6 cellular contexts compared by ENCODE assay signal in genomic region chr11:67990546-67991346, GRCh38. TPM values are rescaled to one million over a fixed set of nuclear protein-coding genes. Genes with fewer than 3 reads are reported as not detected.
DNase-seq lines count a peak whose midpoint lies in the region; ATAC-seq and TF ChIP-seq lines count a peak whose summit lies in the region.
"Not testable (repeated sequence)": the region's sequence is repeated elsewhere in the genome, so short reads cannot be mapped to it uniquely, and the experiment has no call there.

No MANE protein-coding gene starts in this region.

- TF ChIP-seq POLR2A in stomach (IDR thresholded peaks at IDR 0.05): not testable (repeated sequence)

- intact Hi-C loops in activated B cell treated with CpG ODN at 0.5 μM for 24 hours (cut with micrococcal nuclease): loop anchor here (5.0 kb wide), 1 partner anchor 143 kb away; no protein-coding TSS in a partner anchor
- intact Hi-C loops in dorsolateral prefrontal cortex (cut with DNase I); stomach (cut with DNase I; ENCODE audit: low total_unique reads): not testable (repeated sequence)

- not testable (repeated sequence) for H3K9me3 Mint-ChIP-seq in activated B cell treated with CpG ODN at 0.5 μM for 24 hours, nephron progenitor cell

- H3K27me3 Mint-ChIP-seq in activated B cell treated with CpG ODN at 0.5 μM for 24 hours: not testable (repeated sequence)
- peaks cover 70% of the 10 kb centered on the region for H3K27me3 Mint-ChIP-seq in nephron progenitor cell (ENCODE audit: low read depth, poor library complexity)

- not testable (repeated sequence) for H3K27ac ChIP-seq in dorsolateral prefrontal cortex; iPS-18a (ENCODE audit: low read length); stomach

- not testable (repeated sequence) for H3K36me3 ChIP-seq in iPS-18a (ENCODE audit: control insufficient read depth, low read depth, low read length); stomach

- ATAC-seq in activated B cell treated with CpG ODN at 0.5 μM for 24 hours (ENCODE audit: low read depth): peak; percentile 77

- WGBS in stomach, 5 donors: 14 to 45% (median 18%) methylated on average over 8 to 50 of the region's 58 CpGs

- TF ChIP-seq CTCF in GM13976 (IDR thresholded peaks at IDR 0.05; ENCODE audit: borderline replicate concordance, control extremely low read depth, extremely low read depth, insufficient read depth, missing control alignments); activated B cell treated with CpG ODN at 0.5 μM for 24 hours (IDR thresholded peaks at IDR 0.05); dorsolateral prefrontal cortex (IDR thresholded peaks at IDR 0.05 in 54 of 56, conservative IDR thresholded peaks at IDR 0.05 in 2 of 56; ENCODE audit: low read depth in 1 of 56, partially characterized antibody in 56 of 56); nephron progenitor cell (IDR thresholded peaks at IDR 0.05); stomach (IDR thresholded peaks at IDR 0.05): not testable (repeated sequence)

- H3K27me3 ChIP-seq in dorsolateral prefrontal cortex (peaks cover 0 to 12% (median 0%) of the 10 kb centered on the region in 45 donors), stomach (peaks cover 0 to 25% (median 7%) of the 10 kb centered on the region in 3 donors)
- H3K27me3 ChIP-seq in iPS-18a (ENCODE audit: control insufficient read depth, insufficient read depth, low read length): not testable (repeated sequence)

- DNase-seq in GM13976 (ENCODE audit: low spot score) (peak; percentile 50), activated B cell treated with CpG ODN at 0.5 μM for 24 hours (peak; percentile 21), nephron progenitor cell (peak; percentile 42)
- DNase-seq in dorsolateral prefrontal cortex, stomach: not testable (repeated sequence)

- not testable (repeated sequence) for H3K4me1 ChIP-seq in iPS-18a (ENCODE audit: control insufficient read depth, low read depth, low read length)
- peaks cover 6 to 15% (median 14%) of the 10 kb centered on the region in 4 donors for H3K4me1 ChIP-seq in stomach

- TF ChIP-seq EP300 in stomach (IDR thresholded peaks at IDR 0.05): not testable (repeated sequence)

- peak overlapping the region; percentile 48 for H3K9ac ChIP-seq in iPS-18a (ENCODE audit: low read length)

- CTCF ChIA-PET in activated B cell treated with CpG ODN at 0.5 μM for 24 hours (lab: Charles Lee): not testable (repeated sequence)

- peak overlapping the region in 38 of 59 donors; percentile 17 to 59 (median 39) for H3K4me3 ChIP-seq in dorsolateral prefrontal cortex
- peak overlapping the region; percentile 53 for H3K4me3 ChIP-seq in iPS-18a (ENCODE audit: low read length)
- H3K4me3 ChIP-seq in stomach: peak overlapping the region in 3 of 4 donors; percentile 13 to 42 (median 20)

- not testable (repeated sequence) for H3K27ac Mint-ChIP-seq in activated B cell treated with CpG ODN at 0.5 μM for 24 hours, nephron progenitor cell

- peaks cover 21% of the 10 kb centered on the region for H3K36me3 Mint-ChIP-seq in activated B cell treated with CpG ODN at 0.5 μM for 24 hours (ENCODE audit: low read depth)
- not testable (repeated sequence) for H3K36me3 Mint-ChIP-seq in nephron progenitor cell (ENCODE audit: low read depth)

- not testable (repeated sequence) for H3K9me3 ChIP-seq in iPS-18a (ENCODE audit: control insufficient read depth, low read depth, low read length); stomach

- POLR2A ChIA-PET in activated B cell treated with CpG ODN at 0.5 μM for 24 hours (lab: Charles Lee): not testable (repeated sequence)

- peaks cover 18% of the 10 kb centered on the region for H3K4me1 Mint-ChIP-seq in activated B cell treated with CpG ODN at 0.5 μM for 24 hours
- not testable (repeated sequence) for H3K4me1 Mint-ChIP-seq in nephron progenitor cell

- H3K4me3 Mint-ChIP-seq in activated B cell treated with CpG ODN at 0.5 μM for 24 hours: not testable (repeated sequence)
- H3K4me3 Mint-ChIP-seq in nephron progenitor cell: peak overlapping the region; percentile 44

- in situ Hi-C loops in GM13976 (cut with MboI; ENCODE audit: low sequenced_read_pairs, unreplicated experiment): not testable (repeated sequence)

RNA-seq across cellular contexts. Expression of gene UNC93B1, which starts 13.2 kb away (rescaled TPM):
- total RNA-seq in activated B cell treated with CpG ODN at 0.5 μM for 24 hours (117 and 133 TPM in 2 replicates), dorsolateral prefrontal cortex (10 to 100 TPM in 80 of 120 experiments, 1 to 10 TPM in 40; 5.7 to 20.9 (median 11.2) TPM), stomach (100 to 1,000 TPM in 1 of 5 donors, 10 to 100 TPM in 4; 33.8 to 215 (median 43.6) TPM)
- polyA plus RNA-seq in stomach: 10 to 100 TPM; 11.6 to 33.7 (median 15.6) TPM

RNA-seq across cellular contexts. Expression of gene ALDH3B1, which starts 19.4 kb away (rescaled TPM):
- total RNA-seq in activated B cell treated with CpG ODN at 0.5 μM for 24 hours (0.53 and 0.98 TPM in 2 replicates), dorsolateral prefrontal cortex (1 to 10 TPM; 1.2 to 7.7 (median 3.1) TPM), stomach (10 to 100 TPM in 3 of 5 donors, 1 to 10 TPM in 2; 2.9 to 55.0 (median 21.2) TPM)
- 10 to 100 TPM in 2 of 3 donors, 1 to 10 TPM in 1; 6.7 to 13.3 (median 12.7) TPM for polyA plus RNA-seq in stomach

RNA-seq across cellular contexts. Expression of gene NDUFS8, which starts 39.7 kb away (rescaled TPM):
- total RNA-seq in activated B cell treated with CpG ODN at 0.5 μM for 24 hours (93.7 and 101 TPM in 2 replicates), dorsolateral prefrontal cortex (100 to 1,000 TPM in 119 of 120 experiments, 10 to 100 TPM in 1; 98.7 to 186 (median 138) TPM), stomach (100 to 1,000 TPM in 3 of 5 donors, 10 to 100 TPM in 2; 52.0 to 310 (median 123) TPM)
- polyA plus RNA-seq in stomach: 100 to 1,000 TPM; 187 to 263 (median 224) TPM

RNA-seq across cellular contexts. Expression of gene TCIRG1, which starts 48.1 kb away (rescaled TPM):
- total RNA-seq in activated B cell treated with CpG ODN at 0.5 μM for 24 hours (209 and 227 TPM in 2 replicates), dorsolateral prefrontal cortex (10 to 100 TPM in 110 of 120 experiments, 1 to 10 TPM in 10; 6.5 to 49.6 (median 16.9) TPM), stomach (100 to 1,000 TPM in 4 of 5 donors, 10 to 100 TPM in 1; 46.3 to 835 (median 484) TPM)
- polyA plus RNA-seq in stomach: 100 to 1,000 TPM in 2 of 3 donors, 10 to 100 TPM in 1; 96.7 to 147 (median 111) TPM
